ENCODE assay signal across 1 cellular context in the genomic region with DNA sequence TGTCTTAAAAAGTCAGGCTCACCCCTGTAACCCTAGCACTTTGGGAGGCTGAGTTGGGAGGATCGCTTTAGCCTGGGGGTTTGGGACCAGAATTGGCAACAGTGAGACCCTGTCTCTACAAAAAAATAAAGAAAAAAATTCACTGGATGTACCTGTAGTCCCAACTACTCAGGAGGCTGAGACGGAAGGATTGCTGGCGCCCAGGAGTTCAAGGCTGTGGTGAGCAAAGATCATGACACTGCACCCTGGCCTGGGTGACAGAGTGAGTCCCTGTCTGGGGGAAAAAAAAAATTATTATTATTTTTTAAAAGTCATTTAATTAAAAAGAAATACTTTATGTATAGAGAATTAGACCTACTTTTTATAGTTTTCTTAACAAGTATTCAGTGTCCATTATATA.
TF ChIP-seq lines count a peak whose summit lies in the region.

No MANE protein-coding gene starts in this region.

TF ChIP-seq in HepG2, 621 proteins besides CTCF, POLR2A, EP300 and RAD21 (continued from another document):
- TF ChIP-seq, protein P1, sequence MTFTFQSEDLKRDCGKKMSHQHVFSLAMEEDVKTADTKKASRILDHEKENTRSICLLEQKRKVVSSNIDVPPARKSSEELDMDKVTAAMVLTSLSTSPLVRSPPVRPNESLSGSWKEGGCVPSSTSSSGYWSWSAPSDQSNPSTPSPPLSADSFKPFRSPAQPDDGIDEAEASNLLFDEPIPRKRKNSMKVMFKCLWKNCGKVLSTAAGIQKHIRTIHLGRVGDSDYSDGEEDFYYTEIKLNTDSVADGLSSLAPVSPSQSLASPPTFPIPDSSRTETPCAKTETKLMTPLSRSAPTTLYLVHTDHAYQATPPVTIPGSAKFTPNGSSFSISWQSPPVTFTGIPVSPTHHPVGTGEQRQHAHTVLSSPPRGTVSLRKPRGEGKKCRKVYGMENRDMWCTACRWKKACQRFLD (CRISPR knock-in tag; IDR thresholded peaks at IDR 0.05; ENCODE audit: borderline replicate concordance): no peak
- TF ChIP-seq STAG1 (CRISPR knock-in tag; IDR thresholded peaks at IDR 0.05): no peak
- TF ChIP-seq HNF4A (CRISPR knock-in tag; IDR thresholded peaks at IDR 0.05): peak; percentile 32; the same call in 1 of the 2 replicates
- TF ChIP-seq, protein P2, sequence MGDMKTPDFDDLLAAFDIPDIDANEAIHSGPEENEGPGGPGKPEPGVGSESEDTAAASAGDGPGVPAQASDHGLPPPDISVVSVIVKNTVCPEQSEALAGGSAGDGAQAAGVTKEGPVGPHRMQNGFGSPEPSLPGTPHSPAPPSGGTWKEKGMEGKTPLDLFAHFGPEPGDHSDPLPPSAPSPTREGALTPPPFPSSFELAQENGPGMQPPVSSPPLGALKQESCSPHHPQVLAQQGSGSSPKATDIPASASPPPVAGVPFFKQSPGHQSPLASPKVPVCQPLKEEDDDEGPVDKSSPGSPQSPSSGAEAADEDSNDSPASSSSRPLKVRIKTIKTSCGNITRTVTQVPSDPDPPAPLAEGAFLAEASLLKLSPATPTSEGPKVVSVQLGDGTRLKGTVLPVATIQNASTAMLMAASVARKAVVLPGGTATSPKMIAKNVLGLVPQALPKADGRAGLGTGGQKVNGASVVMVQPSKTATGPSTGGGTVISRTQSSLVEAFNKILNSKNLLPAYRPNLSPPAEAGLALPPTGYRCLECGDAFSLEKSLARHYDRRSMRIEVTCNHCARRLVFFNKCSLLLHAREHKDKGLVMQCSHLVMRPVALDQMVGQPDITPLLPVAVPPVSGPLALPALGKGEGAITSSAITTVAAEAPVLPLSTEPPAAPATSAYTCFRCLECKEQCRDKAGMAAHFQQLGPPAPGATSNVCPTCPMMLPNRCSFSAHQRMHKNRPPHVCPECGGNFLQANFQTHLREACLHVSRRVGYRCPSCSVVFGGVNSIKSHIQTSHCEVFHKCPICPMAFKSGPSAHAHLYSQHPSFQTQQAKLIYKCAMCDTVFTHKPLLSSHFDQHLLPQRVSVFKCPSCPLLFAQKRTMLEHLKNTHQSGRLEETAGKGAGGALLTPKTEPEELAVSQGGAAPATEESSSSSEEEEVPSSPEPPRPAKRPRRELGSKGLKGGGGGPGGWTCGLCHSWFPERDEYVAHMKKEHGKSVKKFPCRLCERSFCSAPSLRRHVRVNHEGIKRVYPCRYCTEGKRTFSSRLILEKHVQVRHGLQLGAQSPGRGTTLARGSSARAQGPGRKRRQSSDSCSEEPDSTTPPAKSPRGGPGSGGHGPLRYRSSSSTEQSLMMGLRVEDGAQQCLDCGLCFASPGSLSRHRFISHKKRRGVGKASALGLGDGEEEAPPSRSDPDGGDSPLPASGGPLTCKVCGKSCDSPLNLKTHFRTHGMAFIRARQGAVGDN (CRISPR knock-in tag; IDR thresholded peaks at IDR 0.05): no peak
- TF ChIP-seq, protein P3, sequence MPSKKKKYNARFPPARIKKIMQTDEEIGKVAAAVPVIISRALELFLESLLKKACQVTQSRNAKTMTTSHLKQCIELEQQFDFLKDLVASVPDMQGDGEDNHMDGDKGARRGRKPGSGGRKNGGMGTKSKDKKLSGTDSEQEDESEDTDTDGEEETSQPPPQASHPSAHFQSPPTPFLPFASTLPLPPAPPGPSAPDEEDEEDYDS (CRISPR knock-in tag; IDR thresholded peaks at IDR 0.05): no peak
- no peak for TF ChIP-seq MEIS2 (CRISPR knock-in tag; IDR thresholded peaks at IDR 0.05)
- TF ChIP-seq U2AF2 (IDR thresholded peaks at IDR 0.05; ENCODE audit: low read depth, low read length): no peak
- no peak for TF ChIP-seq CCDC6 (CRISPR knock-in tag; IDR thresholded peaks at IDR 0.05)
